23 cellular contexts compared by ENCODE assay signal in genomic region chr20:35721621-35722020, GRCh38. TPM values are rescaled to one million over a fixed set of nuclear protein-coding genes. Genes with fewer than 3 reads are reported as not detected.
DNase-seq lines count a peak whose midpoint lies in the region; ATAC-seq, FAIRE-seq and TF ChIP-seq lines count a peak whose summit lies in the region.
"Had no signal": no experiment of that assay in that cellular context is flagged by ENCODE, and none has a peak within 500 bp of the region (broad histone marks: within the 10 kb centered on the region; RNA-seq: fewer than 3 reads in every experiment).

No MANE protein-coding gene starts in this region.

- no peaks in the 10 kb centered on the region for H3K9me3 Mint-ChIP-seq in CD4-positive, alpha-beta memory T cell
- no peaks in the 10 kb centered on the region for H3K9me3 Mint-ChIP-seq in activated T-helper 2 cell treated with anti-CD3 and anti-CD28 coated beads, Interferon-gamma antibody, Interleukin-2, Interleukin-4, amounts not matched to agents 10 μg/mL and 5 μg/mL and 100 μg/mL, durations not matched to agents 14 hours and 24 hours and 36 hours

- ATAC-seq in GM21717 (IDR thresholded peaks at IDR 0.05; ENCODE audit: unreplicated experiment) (no peak), omental fat pad (ENCODE audit: low FRiP score) (no peak)

- H2BK5ac ChIP-seq in mesendoderm (ENCODE audit: low read length) = no peak overlapping the region

- H3K56ac ChIP-seq in mesendoderm (ENCODE audit: low read length) = no peak overlapping the region

- H3K79me1 ChIP-seq in mesendoderm (ENCODE audit: low read length) = peaks cover 13% of the 10 kb centered on the region

- H2BK120ac ChIP-seq in mesendoderm (ENCODE audit: low read depth, low read length) = no peak overlapping the region

- no peak for DNase-seq in CD4-positive, alpha-beta memory T cell
- DNase-seq in GM12892 (ENCODE audit: insufficient read length) (no peak), mesendoderm (no peak), left ventricle myocardium inferior (no peak), omental fat pad (ENCODE audit: low spot score) (no peak), NCI-H2029 treated with DMSO at 0.1 percent for 48 hours (lab: John Stamatoyannopoulos, UW) (no peak)
- DNase-seq in activated T-helper 2 cell treated with anti-CD3 and anti-CD28 coated beads, Interferon-gamma antibody, Interleukin-2, Interleukin-4, amounts not matched to agents 10 μg/mL and 5 μg/mL and 100 μg/mL, durations not matched to agents 14 hours and 24 hours and 36 hours (ENCODE audit: low spot score) = no peak
- DNase-seq: activated CD4-positive, alpha-beta T cell treated with anti-CD3 and anti-CD28 coated beads, Interleukin-2, amount 50 U/mL, for 48 hours; dermis blood vessel endothelial cell; DMS153; GDM1; heart left ventricle; MV-4-11; NCI-H2171 treated with DMSO at 0.1 percent for 48 hours; NCI-H748 treated with DMSO at 0.1 percent for 48 hours; SK-N-SH; stimulated activated CD4-positive, alpha-beta T cell treated with anti-CD3 and anti-CD28 coated beads, Interleukin-2, amount 100 ng/mL, for 24 hours; stimulated activated naive CD4-positive, alpha-beta T cell; thyroid gland had no signal

- FAIRE-seq in GM12892 (lab: Jason Lieb, UNC) = no peak

- peak overlapping the region in 2 of 8 donors; percentile 32 to 42 for H3K4me3 Mint-ChIP-seq in CD4-positive, alpha-beta memory T cell
- no peak overlapping the region for H3K4me3 Mint-ChIP-seq in activated T-helper 2 cell treated with anti-CD3 and anti-CD28 coated beads, Interferon-gamma antibody, Interleukin-2, Interleukin-4, amounts not matched to agents 10 μg/mL and 5 μg/mL and 100 μg/mL, durations not matched to agents 14 hours and 24 hours and 36 hours (ENCODE audit: low read depth)

- no peak overlapping the region for H3K18ac ChIP-seq in mesendoderm (ENCODE audit: low read length)

- H3K79me2 ChIP-seq in mesendoderm (ENCODE audit: control insufficient read depth, insufficient read depth, low read length) = peaks cover 34% of the 10 kb centered on the region

- no peak overlapping the region for H3K4ac ChIP-seq in mesendoderm (ENCODE audit: low read depth, low read length)

- TF ChIP-seq CTCF in left ventricle myocardium inferior (IDR thresholded peaks at IDR 0.05; ENCODE audit: borderline replicate concordance) = no peak
- TF ChIP-seq CTCF in omental fat pad (IDR thresholded peaks at IDR 0.05) = no peak

- H3K27ac Mint-ChIP-seq in CD4-positive, alpha-beta memory T cell = peak overlapping the region in 5 of 7 donors; percentile 21 to 77 (median 67)
- peak overlapping the region; percentile 1 for H3K27ac Mint-ChIP-seq in activated T-helper 2 cell treated with anti-CD3 and anti-CD28 coated beads, Interferon-gamma antibody, Interleukin-2, Interleukin-4, amounts not matched to agents 10 μg/mL and 5 μg/mL and 100 μg/mL, durations not matched to agents 14 hours and 24 hours and 36 hours

- peaks cover 61 to 76% of the 10 kb centered on the region in 2 donors for H3K36me3 Mint-ChIP-seq in CD4-positive, alpha-beta memory T cell
- H3K36me3 Mint-ChIP-seq in activated T-helper 2 cell treated with anti-CD3 and anti-CD28 coated beads, Interferon-gamma antibody, Interleukin-2, Interleukin-4, amounts not matched to agents 10 μg/mL and 5 μg/mL and 100 μg/mL, durations not matched to agents 14 hours and 24 hours and 36 hours (ENCODE audit: low read depth) = peaks cover 85% of the 10 kb centered on the region

- CTCF ChIA-PET in CD4-positive, alpha-beta memory T cell (lab: Charles Lee; ENCODE audit: partially characterized antibody) = no interaction called here

- H3K36me3 ChIP-seq in CD4-positive, alpha-beta memory T cell (ENCODE audit: insufficient read depth, low read length) = peaks cover 95% of the 10 kb centered on the region
- H3K36me3 ChIP-seq in mesendoderm (ENCODE audit: control insufficient read depth, insufficient read depth, low read length) (peaks cover 33% of the 10 kb centered on the region), left ventricle myocardium inferior (peaks cover 100% of the 10 kb centered on the region)

- no peak overlapping the region for H2BK15ac ChIP-seq in mesendoderm (replicated peaks; ENCODE audit: low read depth)

- H4K8ac ChIP-seq in mesendoderm (ENCODE audit: low read depth, low read length) = peak overlapping the region; percentile 28

- no CpG with 5 or more reads among the region's 3 CpGs for WGBS in mesendoderm (ENCODE audit: extremely low coverage, insufficient coverage, low lambda C conversion rate)

- no peaks in the 10 kb centered on the region for H3K9me3 ChIP-seq in CD4-positive, alpha-beta memory T cell (ENCODE audit: control insufficient read depth in 1 of 2, low read length in 2 of 2)
- no peaks in the 10 kb centered on the region for H3K9me3 ChIP-seq in left ventricle myocardium inferior (replicated peaks)
- H3K9me3 ChIP-seq: breast epithelium, heart left ventricle, prostate gland, SK-N-SH, thyroid gland had no signal

- H3K9ac ChIP-seq in mesendoderm (ENCODE audit: low read length) = no peak overlapping the region
- H3K9ac ChIP-seq: SK-N-SH had no signal

- no peak overlapping the region for H3K4me3 ChIP-seq in CD4-positive, alpha-beta memory T cell (ENCODE audit: low read length in 2 of 2)
- H3K4me3 ChIP-seq in mesendoderm (ENCODE audit: low read length) = no peak overlapping the region
- no peak overlapping the region for H3K4me3 ChIP-seq in left ventricle myocardium inferior
- H3K4me3 ChIP-seq: breast epithelium, heart left ventricle, prostate gland, thyroid gland had no signal

- intact Hi-C loops in CD4-positive, alpha-beta memory T cell (cut with micrococcal nuclease) = loop anchor here (10.0 kb wide), 1 partner anchor 53 kb away; the partner anchor contains the start of gene PHF20
- intact Hi-C loops in activated T-helper 2 cell treated with anti-CD3 and anti-CD28 coated beads, Interferon-gamma antibody, Interleukin-2, Interleukin-4, amounts not matched to agents 10 μg/mL and 5 μg/mL and 100 μg/mL, durations not matched to agents 14 hours and 24 hours and 36 hours (cut with micrococcal nuclease) = no loop called here
- intact Hi-C loops in left ventricle myocardium inferior (cut with micrococcal nuclease) = no loop called here

- TF ChIP-seq POLR2A in GM12892 (IDR thresholded peaks at IDR 0.05; ENCODE audit: low read depth, low read length) = 0 out of 2 replicates have a peak, but pooled peaks have one; percentile 31

- peaks cover 23 to 67% (median 42%) of the 10 kb centered on the region in 4 donors for H3K4me1 Mint-ChIP-seq in CD4-positive, alpha-beta memory T cell
- H3K4me1 Mint-ChIP-seq in activated T-helper 2 cell treated with anti-CD3 and anti-CD28 coated beads, Interferon-gamma antibody, Interleukin-2, Interleukin-4, amounts not matched to agents 10 μg/mL and 5 μg/mL and 100 μg/mL, durations not matched to agents 14 hours and 24 hours and 36 hours (ENCODE audit: low read depth) = peaks cover 16% of the 10 kb centered on the region

- H3K27ac ChIP-seq in CD4-positive, alpha-beta memory T cell (ENCODE audit: low read depth, low read length) = no peak overlapping the region
- H3K27ac ChIP-seq in mesendoderm (ENCODE audit: low read depth, low read length) (no peak overlapping the region), left ventricle myocardium inferior (replicated peaks) (no peak overlapping the region)
- H3K27ac ChIP-seq: breast epithelium, heart left ventricle, prostate gland, RWPE1, thyroid gland had no signal

- H3K4me2 ChIP-seq in mesendoderm (ENCODE audit: low read length) = no peak overlapping the region
- H3K4me2 ChIP-seq: SK-N-SH had no signal

- H2AK5ac ChIP-seq in mesendoderm (ENCODE audit: low read length) = no peak overlapping the region

- H3K4me1 ChIP-seq in CD4-positive, alpha-beta memory T cell (ENCODE audit: insufficient read depth, low read length) = peaks cover 48% of the 10 kb centered on the region
- H3K4me1 ChIP-seq in mesendoderm (ENCODE audit: control insufficient read depth, low read depth, low read length) (no peaks in the 10 kb centered on the region), left ventricle myocardium inferior (peaks cover 67% of the 10 kb centered on the region)
- H3K4me1 ChIP-seq: breast epithelium, prostate gland, thyroid gland had no signal

- POLR2A ChIA-PET in CD4-positive, alpha-beta memory T cell (lab: Charles Lee; ENCODE audit: partially characterized antibody) = interaction anchor here (0.5 to 3.4 kb wide), 5 partner anchors 13 to 62 kb away, joined by 3 to 15 read pairs (median 4); partner anchors contain the start of gene RBM39

- no peak overlapping the region for H3K23ac ChIP-seq in mesendoderm (ENCODE audit: low read length)

- H3K27me3 Mint-ChIP-seq in CD4-positive, alpha-beta memory T cell = no peaks in the 10 kb centered on the region
- H3K27me3 Mint-ChIP-seq in activated T-helper 2 cell treated with anti-CD3 and anti-CD28 coated beads, Interferon-gamma antibody, Interleukin-2, Interleukin-4, amounts not matched to agents 10 μg/mL and 5 μg/mL and 100 μg/mL, durations not matched to agents 14 hours and 24 hours and 36 hours (ENCODE audit: low read depth) = no peaks in the 10 kb centered on the region

- H4K5ac ChIP-seq in mesendoderm (ENCODE audit: low read length) = no peak overlapping the region

- no peaks in the 10 kb centered on the region for H3K27me3 ChIP-seq in CD4-positive, alpha-beta memory T cell (ENCODE audit: insufficient read depth, low read length)
- H3K27me3 ChIP-seq in mesendoderm (ENCODE audit: insufficient read depth, low read length, poor library complexity) (no peaks in the 10 kb centered on the region), left ventricle myocardium inferior (ENCODE audit: low read depth) (no peaks in the 10 kb centered on the region)
- H3K27me3 ChIP-seq: breast epithelium, heart left ventricle, thyroid gland had no signal

RNA-seq across cellular contexts. Expression of gene RBM39, which starts 20.4 kb away (rescaled TPM):
- 100 to 1,000 TPM; 631 to 665 TPM for total RNA-seq in CD4-positive, alpha-beta memory T cell
- polyA plus RNA-seq in CD4-positive, alpha-beta memory T cell = 100 to 1,000 TPM in 1 of 2 donors, 10 to 100 TPM in 1; 76.7 to 153 TPM
- 234 TPM for polyA plus RNA-seq in GM12892 (2012; ENCODE audit: missing spikeins)
- 358 and 360 TPM in 2 replicates for total RNA-seq in activated T-helper 2 cell treated with anti-CD3 and anti-CD28 coated beads, Interferon-gamma antibody, Interleukin-2, Interleukin-4, amounts not matched to agents 10 μg/mL and 5 μg/mL and 100 μg/mL, durations not matched to agents 14 hours and 24 hours and 36 hours
- polyA plus RNA-seq in mesendoderm (2013, experiment 1 of 2) = 170 TPM
- polyA plus RNA-seq in mesendoderm (2013, experiment 2 of 2) = 173 TPM
- total RNA-seq in left ventricle myocardium inferior (128 TPM), omental fat pad (100 to 1,000 TPM; 231 to 462 (median 427) TPM)

RNA-seq across cellular contexts. Expression of gene ROMO1, which starts 22.4 kb away (rescaled TPM):
- 10 to 100 TPM; 38.4 to 43.8 TPM for total RNA-seq in CD4-positive, alpha-beta memory T cell
- 100 to 1,000 TPM; 273 to 335 TPM for polyA plus RNA-seq in CD4-positive, alpha-beta memory T cell
- 80.8 TPM for polyA plus RNA-seq in GM12892 (2012; ENCODE audit: missing spikeins)
- total RNA-seq in activated T-helper 2 cell treated with anti-CD3 and anti-CD28 coated beads, Interferon-gamma antibody, Interleukin-2, Interleukin-4, amounts not matched to agents 10 μg/mL and 5 μg/mL and 100 μg/mL, durations not matched to agents 14 hours and 24 hours and 36 hours = 93.0 and 98.4 TPM in 2 replicates
- 511 TPM for polyA plus RNA-seq in mesendoderm (2013, experiment 1 of 2)
- polyA plus RNA-seq in mesendoderm (2013, experiment 2 of 2) = 508 TPM
- total RNA-seq in left ventricle myocardium inferior (210 TPM), omental fat pad (100 to 1,000 TPM; 160 to 364 (median 237) TPM)

RNA-seq across cellular contexts. Expression of gene NFS1, which starts 22.5 kb away (rescaled TPM):
- total RNA-seq in CD4-positive, alpha-beta memory T cell = 10 to 100 TPM; 30.3 to 33.6 TPM
- polyA plus RNA-seq in CD4-positive, alpha-beta memory T cell = 10 to 100 TPM in 1 of 2 donors, 1 to 10 TPM in 1; 6.3 to 28.3 TPM
- polyA plus RNA-seq in GM12892 (2012; ENCODE audit: missing spikeins) = 25.7 TPM
- total RNA-seq in activated T-helper 2 cell treated with anti-CD3 and anti-CD28 coated beads, Interferon-gamma antibody, Interleukin-2, Interleukin-4, amounts not matched to agents 10 μg/mL and 5 μg/mL and 100 μg/mL, durations not matched to agents 14 hours and 24 hours and 36 hours = 39.1 and 39.8 TPM in 2 replicates
- 10.9 TPM for polyA plus RNA-seq in mesendoderm (2013, experiment 1 of 2)
- 10.8 TPM for polyA plus RNA-seq in mesendoderm (2013, experiment 2 of 2)
- total RNA-seq in left ventricle myocardium inferior (60.8 TPM), omental fat pad (10 to 100 TPM; 16.1 to 32.1 (median 26.6) TPM)

RNA-seq across cellular contexts. Expression of gene PHF20, which starts 50.2 kb away (rescaled TPM):
- 10 to 100 TPM; 72.9 to 82.3 TPM for total RNA-seq in CD4-positive, alpha-beta memory T cell
- 100 to 1,000 TPM; 106 to 126 TPM for polyA plus RNA-seq in CD4-positive, alpha-beta memory T cell
- polyA plus RNA-seq in GM12892 (2012; ENCODE audit: missing spikeins) = 60.0 TPM
- total RNA-seq in activated T-helper 2 cell treated with anti-CD3 and anti-CD28 coated beads, Interferon-gamma antibody, Interleukin-2, Interleukin-4, amounts not matched to agents 10 μg/mL and 5 μg/mL and 100 μg/mL, durations not matched to agents 14 hours and 24 hours and 36 hours = 55.1 and 64.3 TPM in 2 replicates
- polyA plus RNA-seq in mesendoderm (2013, experiment 1 of 2) = 40.1 TPM
- 37.7 TPM for polyA plus RNA-seq in mesendoderm (2013, experiment 2 of 2)
- total RNA-seq in left ventricle myocardium inferior = 35.9 TPM
- total RNA-seq in omental fat pad = 10 to 100 TPM; 51.0 to 71.7 (median 54.8) TPM

RNA-seq across cellular contexts. Expression of gene CPNE1, which starts 56.9 kb away (rescaled TPM):
- 100 to 1,000 TPM; 316 to 353 TPM for total RNA-seq in CD4-positive, alpha-beta memory T cell
- 100 to 1,000 TPM; 305 to 343 TPM for polyA plus RNA-seq in CD4-positive, alpha-beta memory T cell
- 137 TPM for polyA plus RNA-seq in GM12892 (2012; ENCODE audit: missing spikeins)
- 342 and 347 TPM in 2 replicates for total RNA-seq in activated T-helper 2 cell treated with anti-CD3 and anti-CD28 coated beads, Interferon-gamma antibody, Interleukin-2, Interleukin-4, amounts not matched to agents 10 μg/mL and 5 μg/mL and 100 μg/mL, durations not matched to agents 14 hours and 24 hours and 36 hours
- polyA plus RNA-seq in mesendoderm (2013, experiment 1 of 2) = 85.8 TPM
- polyA plus RNA-seq in mesendoderm (2013, experiment 2 of 2) = 78.6 TPM
- total RNA-seq in left ventricle myocardium inferior (47.3 TPM), omental fat pad (100 to 1,000 TPM in 1 of 4 donors, 10 to 100 TPM in 3; 50.7 to 113 (median 85.2) TPM)
